ENCODE assay signal across 18 cellular contexts in genomic region chr22:21055880-21056319, GRCh38. TPM values are rescaled to one million over a fixed set of nuclear protein-coding genes. Genes with fewer than 3 reads are reported as not detected.
A peak's percentile ranks its signal among the peaks of the same experiment; 100 is the strongest.
DNase-seq lines count a peak whose midpoint lies in the region; ATAC-seq and TF ChIP-seq lines count a peak whose summit lies in the region.
"Had no signal": no experiment of that assay in that cellular context is flagged by ENCODE, and none has a peak within 500 bp of the region (broad histone marks: within the 10 kb centered on the region; RNA-seq: fewer than 3 reads in every experiment).

No MANE protein-coding gene starts in this region.

- WGBS in aorta, 2 donors, result 51 to 60% methylated on average over 7 of the region's 7 CpGs

- no peak overlapping the region for H3K9ac ChIP-seq in Loucy (ENCODE audit: low read depth, low read length, poor library complexity, severe bottlenecking)
- H3K9ac ChIP-seq: SK-N-SH had no signal

- H3K9me3 Mint-ChIP-seq in activated naive CD4-positive, alpha-beta T cell treated with anti-CD3 and anti-CD28 coated beads, Interleukin-2, amount 10 ng/mL, durations not matched to agents 7 days and 5 days, result no peaks in the 10 kb centered on the region
- H3K9me3 Mint-ChIP-seq in activated naive CD8-positive, alpha-beta T cell treated with anti-CD3 and anti-CD28 coated beads, Interleukin-2, amount 10 ng/mL, durations not matched to agents 7 days and 5 days, result no peaks in the 10 kb centered on the region
- no peaks in the 10 kb centered on the region for H3K9me3 Mint-ChIP-seq in stimulated activated effector memory CD8-positive, alpha-beta T cell treated with anti-CD3 and anti-CD28 coated beads, Interleukin-12 subunit alpha, Interleukin-12 subunit beta, amount 100 ng/mL, for 72 hours
- H3K9me3 Mint-ChIP-seq: natural killer cell had no signal

- H2AFZ ChIP-seq in Loucy (ENCODE audit: low read length), result peak overlapping the region; percentile 9; the same call in 1 of the 2 replicates

- no peak for TF ChIP-seq POLR2A in GM18505 (IDR thresholded peaks at IDR 0.05; ENCODE audit: borderline replicate concordance, extremely low read depth, insufficient read depth, insufficient read length)

- no peak overlapping the region for H3K27ac ChIP-seq in aorta (ENCODE audit: low read depth in 1 of 2, low read length in 2 of 2)
- H3K27ac ChIP-seq: heart left ventricle, left lung had no signal

- H3K4me3 ChIP-seq in Loucy (ENCODE audit: low read length, poor library complexity, severe bottlenecking) (no peak overlapping the region), aorta (ENCODE audit: low read length in 2 of 2) (no peak overlapping the region)
- H3K4me3 ChIP-seq: heart left ventricle, left lung had no signal

- H4K20me1 ChIP-seq in Loucy (ENCODE audit: insufficient read depth, low read length, poor library complexity, severe bottlenecking), result no peaks in the 10 kb centered on the region

- POLR2A ChIA-PET in activated naive CD8-positive, alpha-beta T cell treated with anti-CD3 and anti-CD28 coated beads, Interleukin-2, amount 10 ng/mL, durations not matched to agents 7 days and 5 days (lab: Charles Lee), result interaction anchor here (1.4 kb wide), 1 partner anchor 9 kb away, joined by 5 read pairs; no protein-coding TSS in a partner anchor

- H3K27ac Mint-ChIP-seq in activated naive CD4-positive, alpha-beta T cell treated with anti-CD3 and anti-CD28 coated beads, Interleukin-2, amount 10 ng/mL, durations not matched to agents 7 days and 5 days, result no peak overlapping the region
- H3K27ac Mint-ChIP-seq in activated naive CD8-positive, alpha-beta T cell treated with anti-CD3 and anti-CD28 coated beads, Interleukin-2, amount 10 ng/mL, durations not matched to agents 7 days and 5 days, result peak overlapping the region; percentile 55
- H3K27ac Mint-ChIP-seq in stimulated activated effector memory CD8-positive, alpha-beta T cell treated with anti-CD3 and anti-CD28 coated beads, Interleukin-12 subunit alpha, Interleukin-12 subunit beta, amount 100 ng/mL, for 72 hours, result peak overlapping the region; percentile 75

- H3K9me3 ChIP-seq in Loucy (ENCODE audit: insufficient read depth, low read depth, low read length) (no peaks in the 10 kb centered on the region), aorta (ENCODE audit: control insufficient read depth, low read length) (no peaks in the 10 kb centered on the region)
- H3K9me3 ChIP-seq: BE2C, heart left ventricle, left lung, SK-N-SH had no signal

- peak overlapping the region; percentile 9 for H3K4me2 ChIP-seq in Loucy (ENCODE audit: low read depth, low read length, poor library complexity, severe bottlenecking)
- H3K4me2 ChIP-seq: SK-N-SH had no signal

- CTCF ChIA-PET in activated naive CD4-positive, alpha-beta T cell treated with anti-CD3 and anti-CD28 coated beads, Interleukin-2, amount 10 ng/mL, durations not matched to agents 7 days and 5 days (lab: Charles Lee), result interaction anchor here (1.6 to 2.0 kb wide), 2 partner anchors 17 to 35 kb away, joined by 3 to 6 read pairs; no protein-coding TSS in a partner anchor

- H3K79me2 ChIP-seq in Loucy (ENCODE audit: insufficient read depth, low read length), result no peaks in the 10 kb centered on the region

- intact Hi-C loops in aorta (cut with DNase I), result no loop called here

- H3K27me3 Mint-ChIP-seq in activated naive CD4-positive, alpha-beta T cell treated with anti-CD3 and anti-CD28 coated beads, Interleukin-2, amount 10 ng/mL, durations not matched to agents 7 days and 5 days, result peaks cover 39% of the 10 kb centered on the region
- peaks cover 10% of the 10 kb centered on the region for H3K27me3 Mint-ChIP-seq in activated naive CD8-positive, alpha-beta T cell treated with anti-CD3 and anti-CD28 coated beads, Interleukin-2, amount 10 ng/mL, durations not matched to agents 7 days and 5 days

- H3K27me3 ChIP-seq in Loucy (ENCODE audit: insufficient read depth, low read length, poor library complexity, severe bottlenecking) (no peaks in the 10 kb centered on the region), aorta (ENCODE audit: control insufficient read depth in 1 of 2, insufficient read depth in 2 of 2, low read length in 1 of 2) (no peaks in the 10 kb centered on the region)
- H3K27me3 ChIP-seq: BE2C had no signal

- H3K4me1 ChIP-seq in Loucy (ENCODE audit: insufficient read depth, low read length, poor library complexity, severe bottlenecking), result peaks cover 27% of the 10 kb centered on the region
- no peaks in the 10 kb centered on the region for H3K4me1 ChIP-seq in aorta (ENCODE audit: control insufficient read depth in 1 of 2, insufficient read depth in 2 of 2, low read length in 2 of 2)
- H3K4me1 ChIP-seq: BE2C, left lung had no signal

- no peaks in the 10 kb centered on the region for H3F3A ChIP-seq in Loucy (ENCODE audit: low read depth)

- H3K36me3 Mint-ChIP-seq in activated naive CD4-positive, alpha-beta T cell treated with anti-CD3 and anti-CD28 coated beads, Interleukin-2, amount 10 ng/mL, durations not matched to agents 7 days and 5 days, result no peaks in the 10 kb centered on the region
- no peaks in the 10 kb centered on the region for H3K36me3 Mint-ChIP-seq in activated naive CD8-positive, alpha-beta T cell treated with anti-CD3 and anti-CD28 coated beads, Interleukin-2, amount 10 ng/mL, durations not matched to agents 7 days and 5 days
- H3K36me3 Mint-ChIP-seq in stimulated activated effector memory CD8-positive, alpha-beta T cell treated with anti-CD3 and anti-CD28 coated beads, Interleukin-12 subunit alpha, Interleukin-12 subunit beta, amount 100 ng/mL, for 72 hours, result no peaks in the 10 kb centered on the region
- H3K36me3 Mint-ChIP-seq: natural killer cell had no signal

- H3K4me1 Mint-ChIP-seq in activated naive CD4-positive, alpha-beta T cell treated with anti-CD3 and anti-CD28 coated beads, Interleukin-2, amount 10 ng/mL, durations not matched to agents 7 days and 5 days, result peaks cover 34% of the 10 kb centered on the region
- H3K4me1 Mint-ChIP-seq in activated naive CD8-positive, alpha-beta T cell treated with anti-CD3 and anti-CD28 coated beads, Interleukin-2, amount 10 ng/mL, durations not matched to agents 7 days and 5 days, result peaks cover 28% of the 10 kb centered on the region
- peaks cover 28% of the 10 kb centered on the region for H3K4me1 Mint-ChIP-seq in stimulated activated effector memory CD8-positive, alpha-beta T cell treated with anti-CD3 and anti-CD28 coated beads, Interleukin-12 subunit alpha, Interleukin-12 subunit beta, amount 100 ng/mL, for 72 hours

- no peak for TF ChIP-seq CTCF in Loucy (conservative IDR thresholded peaks at IDR 0.05; ENCODE audit: low read length)

- peak overlapping the region; percentile 53 for H3K4me3 Mint-ChIP-seq in activated naive CD4-positive, alpha-beta T cell treated with anti-CD3 and anti-CD28 coated beads, Interleukin-2, amount 10 ng/mL, durations not matched to agents 7 days and 5 days
- peak overlapping the region; percentile 73 for H3K4me3 Mint-ChIP-seq in activated naive CD8-positive, alpha-beta T cell treated with anti-CD3 and anti-CD28 coated beads, Interleukin-2, amount 10 ng/mL, durations not matched to agents 7 days and 5 days
- peak overlapping the region; percentile 6 for H3K4me3 Mint-ChIP-seq in stimulated activated effector memory CD8-positive, alpha-beta T cell treated with anti-CD3 and anti-CD28 coated beads, Interleukin-12 subunit alpha, Interleukin-12 subunit beta, amount 100 ng/mL, for 72 hours
- H3K4me3 Mint-ChIP-seq: natural killer cell had no signal

- ATAC-seq in activated naive CD8-positive, alpha-beta T cell treated with anti-CD3 and anti-CD28 coated beads, Interleukin-2, amount 10 ng/mL, durations not matched to agents 7 days and 5 days (ENCODE audit: low read depth), result peak; percentile 65
- no peak for ATAC-seq in stimulated activated effector memory CD8-positive, alpha-beta T cell treated with anti-CD3 and anti-CD28 coated beads, Interleukin-12 subunit alpha, Interleukin-12 subunit beta, amount 100 ng/mL, for 72 hours
- ATAC-seq in aorta (ENCODE audit: low FRiP score) (no peak), GM18505 (IDR thresholded peaks at IDR 0.05; ENCODE audit: unreplicated experiment) (no peak)
- ATAC-seq: heart left ventricle, left lung had no signal

- no peaks in the 10 kb centered on the region for H3K9me2 ChIP-seq in Loucy (replicated peaks; ENCODE audit: low read depth, low read length)
- H3K9me2 ChIP-seq: SK-N-SH had no signal

- DNase-seq in activated naive CD4-positive, alpha-beta T cell treated with anti-CD3 and anti-CD28 coated beads, Interleukin-2, amount 10 ng/mL, durations not matched to agents 7 days and 5 days, result peak; percentile 36
- no peak for DNase-seq in activated naive CD4-positive, alpha-beta T cell treated with Interleukin-2 at 50 U/mL for 16 hours
- no peak for DNase-seq in activated naive CD8-positive, alpha-beta T cell treated with anti-CD3 and anti-CD28 coated beads, Interleukin-2, amount 10 ng/mL, durations not matched to agents 7 days and 5 days
- no peak for DNase-seq in stimulated activated effector memory CD8-positive, alpha-beta T cell treated with anti-CD3 and anti-CD28 coated beads, Interleukin-12 subunit alpha, Interleukin-12 subunit beta, amount 100 ng/mL, for 72 hours (ENCODE audit: low spot score in 2 of 2)
- DNase-seq in aorta, result no peak
- DNase-seq in AG08395 (ENCODE audit: low spot score), result no peak
- DNase-seq: activated CD4-positive, alpha-beta T cell treated with anti-CD3 and anti-CD28 coated beads, Interleukin-2, amount 50 U/mL, for 48 hours; BE2C; GF-D8; left lung; natural killer cell; NK-92 treated with Interleukin-12 subunit alpha and Interleukin-12 subunit beta, amount 100 ng/mL, for 24 hours; SK-N-SH; stimulated activated CD4-positive, alpha-beta T cell treated with anti-CD3 and anti-CD28 coated beads, Interleukin-2, amount 100 ng/mL, for 48 hours had no signal

- H3K36me3 ChIP-seq in Loucy (ENCODE audit: insufficient read depth, low read length) (no peaks in the 10 kb centered on the region), aorta (ENCODE audit: control insufficient read depth in 1 of 2, insufficient read depth in 2 of 2, low read length in 1 of 2) (no peaks in the 10 kb centered on the region)
- H3K36me3 ChIP-seq: BE2C, heart left ventricle, left lung had no signal

RNA-seq across cellular contexts. Expression of gene LRRC74B, which starts 10.2 kb away (rescaled TPM):
- total RNA-seq in activated naive CD8-positive, alpha-beta T cell treated with anti-CD3 and anti-CD28 coated beads, Interleukin-2, amount 10 ng/mL, durations not matched to agents 7 days and 5 days, result not detected
- total RNA-seq in aorta, result not detected
- polyA plus RNA-seq in aorta, result under 1 TPM in 1 of 2 donors, not detected in 1; 0.05 TPM
- total RNA-seq: cerebellum, heart left ventricle had no signal
- polyA plus RNA-seq: heart left ventricle had no signal

RNA-seq across cellular contexts. Expression of gene SLC7A4, which starts 23.5 kb away (rescaled TPM):
- 1 to 10 TPM in 1 of 2 experiments, under 1 TPM in 1; 0.79 to 1.2 TPM for total RNA-seq in activated naive CD8-positive, alpha-beta T cell treated with anti-CD3 and anti-CD28 coated beads, Interleukin-2, amount 10 ng/mL, durations not matched to agents 7 days and 5 days
- under 1 TPM in 1 of 2 donors, not detected in 1; 0.15 TPM for total RNA-seq in aorta
- polyA plus RNA-seq in aorta, result not detected
- total RNA-seq: natural killer cell had no signal
- polyA plus RNA-seq: heart left ventricle had no signal

RNA-seq across cellular contexts. Expression of gene P2RX6, which starts 40.9 kb away (rescaled TPM):
- total RNA-seq in activated naive CD8-positive, alpha-beta T cell treated with anti-CD3 and anti-CD28 coated beads, Interleukin-2, amount 10 ng/mL, durations not matched to agents 7 days and 5 days, result 1 to 10 TPM in 1 of 2 experiments, under 1 TPM in 1; 0.82 to 1.9 TPM
- under 1 TPM; 0.26 to 0.72 TPM for total RNA-seq in aorta
- polyA plus RNA-seq in aorta, result 1 to 10 TPM in 1 of 2 donors, under 1 TPM in 1; 0.13 to 1.1 TPM

RNA-seq across cellular contexts. Expression of gene THAP7, which starts 54.0 kb away (rescaled TPM):
- total RNA-seq in activated naive CD8-positive, alpha-beta T cell treated with anti-CD3 and anti-CD28 coated beads, Interleukin-2, amount 10 ng/mL, durations not matched to agents 7 days and 5 days, result 10 to 100 TPM; 33.6 to 33.8 TPM
- 10 to 100 TPM; 17.0 to 20.8 TPM for total RNA-seq in aorta
- polyA plus RNA-seq in aorta, result 10 to 100 TPM; 16.4 to 69.0 TPM

Comparison
In these comparisons a context has a peak if more than half of its experiments do, and no peak if none do; other contexts are left out.
1. H3K4me3 Mint-ChIP-seq: peak in every context shown above with its lines; median percentile 73 in activated naive CD8-positive, alpha-beta T cell treated with anti-CD3 and anti-CD28 coated beads, Interleukin-2, amount 10 ng/mL, durations not matched to agents 7 days and 5 days; 53 in activated naive CD4-positive, alpha-beta T cell treated with anti-CD3 and anti-CD28 coated beads, Interleukin-2, amount 10 ng/mL, durations not matched to agents 7 days and 5 days; 6 in stimulated activated effector memory CD8-positive, alpha-beta T cell treated with anti-CD3 and anti-CD28 coated beads, Interleukin-12 subunit alpha, Interleukin-12 subunit beta, amount 100 ng/mL, for 72 hours.